11 cellular contexts compared by ENCODE assay signal in the genomic region with DNA sequence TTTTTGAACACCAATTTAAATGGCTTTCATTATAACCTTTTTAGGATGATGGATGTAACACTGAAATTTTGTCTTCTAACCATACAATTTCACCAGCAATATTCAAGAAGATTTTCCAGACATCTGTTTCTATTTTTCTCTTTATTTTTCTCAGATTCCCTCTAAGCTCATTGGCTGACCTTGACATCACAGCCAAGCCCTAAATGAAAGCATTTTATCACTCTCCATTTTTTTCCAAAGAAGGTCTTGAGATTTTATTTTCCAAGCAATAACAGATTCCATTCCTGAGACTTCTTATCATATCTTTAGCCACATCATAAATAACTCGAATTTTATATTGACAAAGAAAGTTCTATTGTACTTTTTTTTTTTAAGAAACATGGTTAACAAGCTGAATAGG.
"Had no signal": no experiment of that assay in that cellular context is flagged by ENCODE, and none has a peak within 500 bp of the region (broad histone marks: within the 10 kb centered on the region; RNA-seq: fewer than 3 reads in every experiment).

No MANE protein-coding gene starts in this region.

- H3K36me3 ChIP-seq: heart left ventricle, left ventricle myocardium inferior, ovary, stomach, thoracic aorta had no signal

- H3K27ac ChIP-seq: heart left ventricle, left ventricle myocardium inferior, stomach, thoracic aorta had no signal

- H3K4me3 ChIP-seq: heart left ventricle, left ventricle myocardium inferior, ovary, stomach, thoracic aorta had no signal

- DNase-seq: activated CD4-positive, alpha-beta T cell treated with anti-CD3 and anti-CD28 coated beads, Interleukin-2, amount 50 U/mL, for 4 hours; activated effector memory CD4-positive, alpha-beta T cell treated with Interleukin-2 at 50 U/mL for 16 hours; activated T-cell treated with anti-CD3 and anti-CD28 coated beads, Interleukin-2, amount 50 U/mL, for 1 hour; amygdala; endodermal cell; heart left ventricle; left ventricle myocardium inferior; ovary; stomach; T-helper 17 cell had no signal

- ATAC-seq: T-helper 17 cell had no signal

- H3K27me3 ChIP-seq: heart left ventricle, ovary, stomach had no signal

- H3K4me1 ChIP-seq: heart left ventricle, left ventricle myocardium inferior had no signal

- H3K9me3 ChIP-seq: heart left ventricle, left ventricle myocardium inferior, ovary, stomach, thoracic aorta had no signal
